9 cellular contexts compared by ENCODE assay signal in the genomic region with DNA sequence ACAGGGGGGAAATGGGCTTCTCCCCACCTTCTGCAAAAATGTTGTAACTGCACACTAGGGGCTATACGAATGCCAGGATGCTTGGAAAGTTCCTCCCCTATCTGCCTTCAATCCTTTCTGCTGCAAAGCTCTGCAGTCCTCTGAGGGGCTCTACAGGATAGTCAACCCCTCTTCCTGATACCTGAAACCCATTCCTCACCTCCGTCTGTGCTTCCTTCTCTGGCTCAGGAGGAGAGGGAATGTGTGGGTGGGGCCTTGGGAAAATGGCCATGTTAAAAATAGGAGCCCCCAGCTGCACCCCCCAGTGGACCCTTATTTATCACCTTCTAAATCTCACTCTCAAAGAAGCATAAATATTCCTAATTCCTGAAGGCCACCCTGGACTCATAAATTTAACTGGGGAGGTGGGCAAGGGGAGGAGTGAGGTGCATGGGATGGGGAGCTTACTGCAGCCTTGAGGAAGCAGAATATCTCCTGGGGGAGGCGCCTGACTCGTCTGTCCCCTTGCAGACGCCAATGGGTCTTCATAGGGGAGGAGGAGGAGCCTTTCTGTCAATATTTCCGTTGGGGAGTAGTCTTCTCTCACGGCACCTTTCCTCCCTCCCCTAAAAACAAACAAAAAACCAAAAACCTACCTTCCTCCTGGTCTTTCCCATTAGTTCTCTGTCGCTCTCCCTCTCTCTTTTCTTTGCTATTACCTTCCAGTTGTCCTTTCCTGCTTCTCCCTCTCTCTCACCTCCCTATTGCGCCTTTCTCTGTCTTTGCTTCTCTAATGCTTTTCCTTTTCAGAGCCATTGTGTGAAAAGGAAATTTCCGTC. TPM values are rescaled to one million over a fixed set of nuclear protein-coding genes. Genes with fewer than 3 reads are reported as not detected.
DNase-seq lines count a peak whose midpoint lies in the region; ATAC-seq and TF ChIP-seq lines count a peak whose summit lies in the region.
"Had no signal": no experiment of that assay in that cellular context is flagged by ENCODE, and none has a peak within 500 bp of the region (broad histone marks: within the 10 kb centered on the region; RNA-seq: fewer than 3 reads in every experiment).

No MANE protein-coding gene starts in this region.

- no peak overlapping the region for H3K27ac Mint-ChIP-seq in MCF 10A (ENCODE audit: low read depth, unreplicated experiment)

- peak overlapping the region; percentile 44 to 77 for H2BK12ac ChIP-seq in mesenchymal stem cell (ENCODE audit: low read length in 2 of 2)

- no peak overlapping the region for H3K4me3 Mint-ChIP-seq in MCF 10A (ENCODE audit: unreplicated experiment)

- intact Hi-C loops in PC-3 (cut with micrococcal nuclease): no loop called here
- intact Hi-C loops in MCF 10A (cut with micrococcal nuclease): no loop called here

- H3K27me3 ChIP-seq in H7 (ENCODE audit: control insufficient read depth, insufficient read depth, low read length) (no peaks in the 10 kb centered on the region), PC-3 (ENCODE audit: low read length) (no peaks in the 10 kb centered on the region), mesenchymal stem cell (ENCODE audit: control insufficient read depth in 1 of 2, insufficient read depth in 1 of 2, low read length in 2 of 2) (no peaks in the 10 kb centered on the region)

- DNase-seq in H7 (peak; percentile 52), PC-3 (peak; percentile 38), MCF 10A (ENCODE audit: unreplicated experiment) (no peak), mesenchymal stem cell (peak; percentile 75), DMS 273 (lab: John Stamatoyannopoulos, UW; ENCODE audit: unreplicated experiment) (no peak), NCI-H524 treated with DMSO at 0.1 percent for 48 hours (lab: John Stamatoyannopoulos, UW) (no peak), MV-4-11 (lab: John Stamatoyannopoulos, UW) (no peak)

- H2BK15ac ChIP-seq in mesenchymal stem cell (ENCODE audit: low read depth, poor library complexity, severe bottlenecking): peak overlapping the region; percentile 54

- TF ChIP-seq CTCF in C4-2B (conservative IDR thresholded peaks at IDR 0.05): no peak
- TF ChIP-seq CTCF in PC-3 (conservative IDR thresholded peaks at IDR 0.05; ENCODE audit: low read depth, low read length): no peak
- TF ChIP-seq CTCF in MCF 10A (IDR thresholded peaks at IDR 0.05; ENCODE audit: unreplicated experiment): no peak

- H2AK5ac ChIP-seq in mesenchymal stem cell (ENCODE audit: low read length, severe bottlenecking): peak overlapping the region; percentile 64

- H3K9me3 Mint-ChIP-seq in MCF 10A (ENCODE audit: unreplicated experiment): no peaks in the 10 kb centered on the region

- ATAC-seq in PC-3: no peak

- 13% methylated on average over 7 of the region's 10 CpGs for WGBS in mesenchymal stem cell

- H3K4me3 ChIP-seq in H7 (ENCODE audit: insufficient read depth, low read depth, low read length) (peak overlapping the region; percentile 61), PC-3 (ENCODE audit: low read length) (peak overlapping the region; percentile 81), mesenchymal stem cell (ENCODE audit: insufficient read depth in 1 of 2, low read depth in 1 of 2, low read length in 2 of 2) (peak overlapping the region in 1 of 2 experiments; percentile 84)

- peak overlapping the region; percentile 9 to 10 for H3K23ac ChIP-seq in mesenchymal stem cell (ENCODE audit: low read length in 2 of 2)

- POLR2A ChIA-PET in PC-3 (lab: Charles Lee; ENCODE audit: unreplicated experiment): interaction anchor here (0.9 kb wide), 1 partner anchor 31 kb away, joined by 5 read pairs; no protein-coding TSS in a partner anchor
- POLR2A ChIA-PET in MCF 10A (lab: Yijun Ruan, JAX): interaction anchor here (0.6 to 2.8 kb wide), 19 partner anchors 11 to 349 kb away, joined by 3 to 47 read pairs (median 7); a partner anchor contains a TSS

- H3K4ac ChIP-seq in mesenchymal stem cell (ENCODE audit: low read depth in 1 of 2, low read length in 2 of 2): peak overlapping the region; percentile 68 to 99

- H3K9ac ChIP-seq in PC-3 (ENCODE audit: low read length): peak overlapping the region; percentile 86
- peak overlapping the region; percentile 96 for H3K9ac ChIP-seq in mesenchymal stem cell (ENCODE audit: low read length)

- H3K9me3 ChIP-seq in PC-3 (ENCODE audit: low read length) (no peaks in the 10 kb centered on the region), mesenchymal stem cell (ENCODE audit: control insufficient read depth, low read length) (no peaks in the 10 kb centered on the region)

- H2BK5ac ChIP-seq in mesenchymal stem cell (ENCODE audit: low read depth, low read length, poor library complexity, severe bottlenecking): no peak overlapping the region

- H3K4me1 ChIP-seq in PC-3 (ENCODE audit: insufficient read depth, low read length) (peaks cover 28% of the 10 kb centered on the region), mesenchymal stem cell (ENCODE audit: control insufficient read depth, insufficient read depth, low read depth, low read length) (peaks cover 30% of the 10 kb centered on the region)

- BruUV-seq in PC-3 (replicated peaks; lab: Mats Ljungman, UMichigan): TSS peak; percentile 75
- BruUV-seq in MCF 10A (replicated peaks; lab: Mats Ljungman, UMichigan): TSS peak; percentile 60

- H3K36me3 ChIP-seq in H7 (replicated peaks; ENCODE audit: control insufficient read depth, insufficient read depth, low read length) (no peaks in the 10 kb centered on the region), PC-3 (ENCODE audit: low read depth, low read length) (no peaks in the 10 kb centered on the region), mesenchymal stem cell (ENCODE audit: control insufficient read depth in 1 of 2, insufficient read depth in 2 of 2, low read depth in 1 of 2, low read length in 2 of 2) (peaks cover 0 to 8% of the 10 kb centered on the region in 2 experiments)

- no peaks in the 10 kb centered on the region for H3K27me3 Mint-ChIP-seq in MCF 10A (ENCODE audit: insufficient read depth, unreplicated experiment)

- no peaks in the 10 kb centered on the region for H3K9me2 ChIP-seq in PC-3 (replicated peaks; ENCODE audit: low read length)

- H2AFZ ChIP-seq in PC-3 (ENCODE audit: low read length) (peak overlapping the region; percentile 97), mesenchymal stem cell (ENCODE audit: low read depth, low read length) (peak overlapping the region; percentile 29)

- H2BK120ac ChIP-seq in mesenchymal stem cell (ENCODE audit: low read depth, low read length): peak overlapping the region; percentile 29

- no peaks in the 10 kb centered on the region for H4K20me1 ChIP-seq in PC-3 (ENCODE audit: low read length)

- peaks cover 30% of the 10 kb centered on the region for H3K4me1 Mint-ChIP-seq in MCF 10A (ENCODE audit: insufficient read depth, unreplicated experiment)

- peak overlapping the region; percentile 47 for H4K91ac ChIP-seq in mesenchymal stem cell (ENCODE audit: low read length)

- no peaks in the 10 kb centered on the region for H3F3A ChIP-seq in PC-3 (ENCODE audit: low read length, unreplicated experiment)

- H3K27ac ChIP-seq in C4-2B: peak overlapping the region; percentile 86
- peak overlapping the region; percentile 51 for H3K27ac ChIP-seq in PC-3 (ENCODE audit: low read length)
- H3K27ac ChIP-seq in mesenchymal stem cell (ENCODE audit: low read length, poor library complexity, severe bottlenecking): peak overlapping the region; percentile 78

- H3K14ac ChIP-seq in mesenchymal stem cell (ENCODE audit: low read length in 2 of 2): no peak overlapping the region

- H3K4me2 ChIP-seq in PC-3 (ENCODE audit: low read length) (peak overlapping the region; percentile 99), mesenchymal stem cell (ENCODE audit: low read length, poor library complexity, severe bottlenecking) (peak overlapping the region; percentile 81)

- peaks cover 9% of the 10 kb centered on the region for H3K79me1 ChIP-seq in mesenchymal stem cell (replicated peaks; ENCODE audit: low read length, poor library complexity, severe bottlenecking)

- H4K8ac ChIP-seq in mesenchymal stem cell (ENCODE audit: low read length): peak overlapping the region; percentile 67

- peak overlapping the region; percentile 83 to 100 for H3K18ac ChIP-seq in mesenchymal stem cell (ENCODE audit: low read depth in 1 of 2, low read length in 2 of 2)

- CTCF ChIA-PET in PC-3 (lab: Charles Lee) (interaction anchor here (0.6 kb wide), 2 partner anchors 127 to 326 kb away, joined by 3 to 5 read pairs; no protein-coding TSS in a partner anchor), MCF 10A (lab: Yijun Ruan, JAX) (interaction anchor here (0.7 to 6.1 kb wide), 16 partner anchors 11 to 357 kb away, joined by 3 to 57 read pairs (median 6); a partner anchor contains a TSS)

- H3K36me3 Mint-ChIP-seq in MCF 10A (ENCODE audit: insufficient read depth, unreplicated experiment): no peaks in the 10 kb centered on the region

- no peaks in the 10 kb centered on the region for H3K79me2 ChIP-seq in PC-3 (ENCODE audit: low read length)

RNA-seq across cellular contexts. Expression of a gene that starts 6.3 kb away (rescaled TPM):
- total RNA-seq in H7 (2014; rRNA removed; shearing (Covaris generic)): not detected in 2 replicates
- total RNA-seq in PC-3 (2014; rRNA removed): not detected in 2 replicates
- 0.17 TPM in 1 of 2 replicates, not detected in the other for total RNA-seq in MCF 10A (2022)
- not detected for polyA plus RNA-seq in mesenchymal stem cell (2013, experiment 1 of 2)
- polyA plus RNA-seq in mesenchymal stem cell (2013, experiment 2 of 2): not detected
- total RNA-seq: renal cortical epithelial cell had no signal

RNA-seq across cellular contexts. Expression of a gene that starts 26.5 kb away (rescaled TPM):
- total RNA-seq in H7 (2014; rRNA removed; shearing (Covaris generic)): 2.7 and 3.5 TPM in 2 replicates
- total RNA-seq in PC-3 (2014; rRNA removed): 1.8 and 5.0 TPM in 2 replicates
- 8.3 and 9.0 TPM in 2 replicates for total RNA-seq in MCF 10A (2022)
- 16.2 TPM for polyA plus RNA-seq in mesenchymal stem cell (2013, experiment 1 of 2)
- 17.1 TPM for polyA plus RNA-seq in mesenchymal stem cell (2013, experiment 2 of 2)

RNA-seq across cellular contexts. Expression of a gene that starts 33.1 kb away (rescaled TPM):
- total RNA-seq in H7 (2014; rRNA removed; shearing (Covaris generic)): 117 and 121 TPM in 2 replicates
- total RNA-seq in PC-3 (2014; rRNA removed) (121 and 156 TPM in 2 replicates), MCF 10A (2022) (207 and 299 TPM in 2 replicates)
- 182 TPM for polyA plus RNA-seq in mesenchymal stem cell (2013, experiment 1 of 2)
- polyA plus RNA-seq in mesenchymal stem cell (2013, experiment 2 of 2): 182 TPM

RNA-seq across cellular contexts. Expression of a gene that starts 57.2 kb away (rescaled TPM):
- total RNA-seq in H7 (2014; rRNA removed; shearing (Covaris generic)): 2.2 and 2.9 TPM in 2 replicates
- total RNA-seq in PC-3 (2014; rRNA removed) (0.26 and 0.40 TPM in 2 replicates), MCF 10A (2022) (0.40 and 0.64 TPM in 2 replicates)
- polyA plus RNA-seq in mesenchymal stem cell (2013, experiment 1 of 2): 0.12 TPM
- 0.10 TPM for polyA plus RNA-seq in mesenchymal stem cell (2013, experiment 2 of 2)

Comparison
In these comparisons a context has a peak if more than half of its experiments do, and no peak if none do; other contexts are left out.
1. DNase-seq: peak in H7 (single experiment), PC-3 (single experiment) and mesenchymal stem cell (single experiment); none in MCF 10A (single experiment), DMS 273 (single experiment), NCI-H524 treated with DMSO at 0.1 percent for 48 hours (single experiment) and MV-4-11 (single experiment).
2. Peak in every context shown above with its lines, with median percentiles within 50 percentile points of each other: H3K27ac ChIP-seq.